ENCODE assay signal across 12 cellular contexts in the genomic region with DNA sequence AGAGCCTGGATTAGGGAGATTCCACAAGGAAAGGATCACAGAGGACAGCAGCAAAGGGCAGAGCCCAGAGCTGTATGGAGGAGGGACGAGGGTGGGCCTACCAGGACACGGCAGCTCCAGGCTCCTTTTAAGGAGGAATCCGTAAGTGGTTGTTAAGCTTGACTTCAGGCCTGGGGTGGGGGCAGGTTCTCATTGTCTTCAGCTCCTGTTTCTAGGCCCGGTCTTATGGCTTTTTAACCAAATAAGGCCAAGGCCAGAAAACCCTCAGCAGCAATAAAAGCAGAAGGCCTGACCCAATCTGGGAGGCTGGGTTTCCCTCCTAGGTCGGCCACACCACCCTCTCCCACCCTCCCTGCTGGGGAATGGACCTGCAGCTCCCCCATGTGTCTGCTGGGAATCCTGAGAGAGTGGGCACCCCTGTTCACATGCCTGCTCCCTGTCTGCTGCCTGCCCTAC.
DNase-seq lines count a peak whose midpoint lies in the region; ATAC-seq, FAIRE-seq and TF ChIP-seq lines count a peak whose summit lies in the region.
"Had no signal": no experiment of that assay in that cellular context is flagged by ENCODE, and none has a peak within 500 bp of the region (broad histone marks: within the 10 kb centered on the region; RNA-seq: fewer than 3 reads in every experiment).

No MANE protein-coding gene starts in this region.

- H3K27ac ChIP-seq in kidney (ENCODE audit: low read depth in 2 of 2, low read length in 2 of 2) (peak overlapping the region in 1 of 2 donors; percentile 15), upper lobe of right lung (no peak overlapping the region)
- H3K27ac ChIP-seq: ovary had no signal

- peak; percentile 10; the same call in 1 of the 2 replicates for TF ChIP-seq CTCF in AG10803 (conservative IDR thresholded peaks at IDR 0.05; ENCODE audit: low read length)
- TF ChIP-seq CTCF in mesothelial cell of epicardium (IDR thresholded peaks at IDR 0.05; ENCODE audit: unreplicated experiment), result no peak
- no peak for TF ChIP-seq CTCF in kidney (IDR thresholded peaks at IDR 0.05; ENCODE audit: borderline replicate concordance, extremely low read depth, insufficient read depth)
- TF ChIP-seq CTCF in upper lobe of right lung (IDR thresholded peaks at IDR 0.05), result no peak

- no peak overlapping the region for H3K4me3 Mint-ChIP-seq in mesothelial cell of epicardium
- H3K4me3 Mint-ChIP-seq: CD4-positive, alpha-beta T cell; stimulated activated memory B cell treated with anti-CD40 and anti-IgM and Interleukin-4, amounts not matched to agents 10 μg/mL and 1 μg/mL and 100 μg/mL, for 72 hours had no signal

- no peaks in the 10 kb centered on the region for H3K9me3 Mint-ChIP-seq in mesothelial cell of epicardium
- H3K9me3 Mint-ChIP-seq: CD4-positive, alpha-beta T cell; stimulated activated memory B cell treated with anti-CD40 and anti-IgM and Interleukin-4, amounts not matched to agents 10 μg/mL and 1 μg/mL and 100 μg/mL, for 72 hours had no signal

- no peaks in the 10 kb centered on the region for H3K36me3 ChIP-seq in kidney (ENCODE audit: control insufficient read depth in 1 of 2, insufficient read depth in 2 of 2, low read length in 2 of 2)
- no peaks in the 10 kb centered on the region for H3K36me3 ChIP-seq in upper lobe of right lung
- H3K36me3 ChIP-seq: ovary had no signal

- FAIRE-seq in kidney (lab: Jason Lieb, UNC), result no peak

- H3K27ac Mint-ChIP-seq in mesothelial cell of epicardium, result peak overlapping the region; percentile 57
- H3K27ac Mint-ChIP-seq: CD4-positive, alpha-beta T cell; stimulated activated memory B cell treated with anti-CD40 and anti-IgM and Interleukin-4, amounts not matched to agents 10 μg/mL and 1 μg/mL and 100 μg/mL, for 72 hours had no signal

- no peak for DNase-seq in AG10803 (ENCODE audit: low read depth)
- peak; percentile 82 for DNase-seq in M059J (ENCODE audit: low read depth)
- DNase-seq in dermis blood vessel endothelial cell, result peak; percentile 45
- DNase-seq in mesothelial cell of epicardium (ENCODE audit: low spot score in 2 of 2, unreplicated experiment in 2 of 2), result no peak
- DNase-seq in kidney, result no peak
- no peak for DNase-seq in NCI-H2029 (lab: John Stamatoyannopoulos, UW)
- no peak for DNase-seq in GM03348 (ENCODE audit: low spot score)
- DNase-seq in upper lobe of right lung, result no peak
- DNase-seq: activated T-cell treated with anti-CD3 and anti-CD28 coated beads for 4 hours; CD4-positive, alpha-beta T cell had no signal

- no peaks in the 10 kb centered on the region for H3K27me3 ChIP-seq in upper lobe of right lung
- H3K27me3 ChIP-seq: ovary had no signal

- no peaks in the 10 kb centered on the region for H3K27me3 Mint-ChIP-seq in mesothelial cell of epicardium (ENCODE audit: low read depth)
- H3K27me3 Mint-ChIP-seq: CD4-positive, alpha-beta T cell; stimulated activated memory B cell treated with anti-CD40 and anti-IgM and Interleukin-4, amounts not matched to agents 10 μg/mL and 1 μg/mL and 100 μg/mL, for 72 hours had no signal

- H3K9me3 ChIP-seq in kidney (ENCODE audit: control insufficient read depth in 1 of 2, low read length in 2 of 2) (no peaks in the 10 kb centered on the region), upper lobe of right lung (no peaks in the 10 kb centered on the region)
- H3K9me3 ChIP-seq: ovary had no signal

- ATAC-seq in upper lobe of right lung, result no peak
- ATAC-seq: stimulated activated memory B cell treated with anti-CD40 and anti-IgM and Interleukin-4, amounts not matched to agents 10 μg/mL and 1 μg/mL and 100 μg/mL, for 72 hours had no signal

- no peaks in the 10 kb centered on the region for H3K36me3 Mint-ChIP-seq in mesothelial cell of epicardium
- H3K36me3 Mint-ChIP-seq: stimulated activated memory B cell treated with anti-CD40 and anti-IgM and Interleukin-4, amounts not matched to agents 10 μg/mL and 1 μg/mL and 100 μg/mL, for 72 hours had no signal

- H3K4me1 ChIP-seq in kidney (ENCODE audit: control insufficient read depth in 1 of 2, insufficient read depth in 1 of 2, low read depth in 1 of 2, low read length in 2 of 2), result peaks cover 8 to 13% of the 10 kb centered on the region in 2 donors
- H3K4me1 ChIP-seq in upper lobe of right lung, result peaks cover 3% of the 10 kb centered on the region

- H3K4me1 Mint-ChIP-seq in mesothelial cell of epicardium, result peaks cover 5% of the 10 kb centered on the region

- intact Hi-C loops in kidney (cut with DNase I), result no loop called here
- intact Hi-C loops in upper lobe of right lung (cut with DNase I), result no loop called here

- H3K9ac ChIP-seq in kidney (ENCODE audit: low read length in 2 of 2), result no peak overlapping the region

- H3K4me3 ChIP-seq in AG10803 (ENCODE audit: low read length) (no peak overlapping the region), kidney (ENCODE audit: low read length in 2 of 2) (no peak overlapping the region), upper lobe of right lung (no peak overlapping the region)
- H3K4me3 ChIP-seq: ovary had no signal

Comparison
In these comparisons a context has a peak if more than half of its experiments do, and no peak if none do; other contexts are left out.
1. DNase-seq: peak in M059J (single experiment) and dermis blood vessel endothelial cell (single experiment); none in AG10803 (single experiment), mesothelial cell of epicardium (0 of 2), kidney (single experiment), NCI-H2029 (single experiment), GM03348 (single experiment) and upper lobe of right lung (single experiment).